Comparison of ENCODE assay signal across 1 cellular context in the genomic region with DNA sequence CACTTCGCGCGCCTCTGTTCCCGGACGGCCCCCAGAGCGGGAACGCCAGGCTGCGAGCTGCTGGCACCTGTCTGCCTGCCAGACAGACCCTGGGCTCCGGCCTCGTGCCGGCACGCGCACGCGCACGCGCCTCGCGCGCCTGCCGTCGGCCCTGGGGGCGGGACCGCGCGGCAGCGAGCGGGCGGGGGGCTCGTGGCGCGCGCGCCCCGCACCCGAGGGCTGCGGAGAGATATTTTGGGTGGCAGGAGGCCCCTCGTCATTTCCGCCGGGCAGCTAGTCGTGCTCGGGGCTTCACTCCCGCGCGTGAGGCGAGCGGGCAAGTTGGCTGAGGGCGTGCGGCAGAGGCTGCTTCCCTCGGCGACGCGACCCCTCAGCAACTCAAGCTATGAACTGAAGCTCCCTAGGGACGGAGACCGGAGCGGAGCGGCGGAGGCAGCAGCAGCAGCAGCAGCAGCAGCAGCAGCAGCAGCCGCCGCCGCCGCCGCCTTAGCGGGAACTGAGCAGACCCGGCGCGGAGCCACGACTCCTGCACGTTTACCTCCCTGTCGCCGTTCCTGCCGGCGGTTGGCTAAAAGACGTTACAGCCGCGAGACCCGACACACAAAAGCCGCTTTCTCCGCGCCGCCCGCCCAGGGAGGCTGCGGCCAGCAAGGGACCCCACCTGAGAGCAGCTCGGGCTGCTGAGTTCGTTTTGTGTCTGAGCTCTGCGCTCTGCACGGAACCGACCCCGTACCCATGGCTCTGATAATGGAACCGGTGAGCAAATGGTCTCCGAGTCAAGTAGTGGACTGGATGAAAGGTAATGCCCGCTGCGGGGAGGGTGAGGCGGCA.
TF ChIP-seq lines count a peak whose summit lies in the region.

TSS of gene CNKSR2 (plus strand) at position 256 of the 831 bp plus-strand sequence. CDS start at position 736, 480 bp downstream.

TF ChIP-seq in Ishikawa, 13 proteins besides CTCF, POLR2A, EP300 and RAD21 (continued from another document):
- TF ChIP-seq REST (IDR thresholded peaks at IDR 0.05; ENCODE audit: low read depth): no peak
